In the genomic region with DNA sequence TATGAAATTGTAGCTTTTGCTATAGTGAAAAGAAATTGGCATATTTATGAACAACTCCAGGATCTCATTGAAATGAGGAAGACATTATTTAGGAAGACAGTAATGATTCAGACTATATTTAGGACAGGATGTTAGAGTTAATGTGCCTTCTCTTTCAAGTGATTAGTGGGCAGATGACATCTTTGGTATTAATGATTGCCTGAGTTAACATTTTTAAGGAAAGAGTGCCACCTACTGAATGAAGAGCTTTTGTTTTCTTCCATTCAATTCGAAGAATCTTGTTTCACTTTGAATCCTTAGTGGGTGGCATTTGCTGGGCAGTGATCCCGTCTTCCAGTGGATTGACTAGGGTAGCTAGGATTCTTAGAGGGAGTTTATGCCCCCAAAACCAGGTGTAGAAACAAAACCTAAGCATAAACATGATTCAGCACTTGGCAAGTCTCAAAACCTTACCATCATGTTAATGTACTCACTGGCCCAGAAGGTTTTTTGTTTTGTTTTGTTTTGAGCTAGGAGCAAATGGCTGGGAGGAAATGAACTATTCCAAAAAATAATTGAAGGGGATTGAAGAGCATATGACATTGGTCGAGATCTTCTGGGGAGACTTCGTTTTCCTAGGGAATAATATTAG, we compare ENCODE assay signal across 8 cellular contexts. TPM values are rescaled to one million over a fixed set of nuclear protein-coding genes. Genes with fewer than 3 reads are reported as not detected.
DNase-seq lines count a peak whose midpoint lies in the region; ATAC-seq and TF ChIP-seq lines count a peak whose summit lies in the region.

No MANE protein-coding gene starts in this region.

- H3K4me3 ChIP-seq in retinal pigment epithelial cell (ENCODE audit: low read length): no peak overlapping the region

- peaks cover 58% of the 10 kb centered on the region for H3K4me1 Mint-ChIP-seq in activated T-helper 1 cell treated with anti-CD3 and anti-CD28 coated beads, Interleukin-12 subunit alpha, Interleukin-12 subunit beta, Interleukin-2, Interleukin-4 antibody, amounts not matched to agents 30 ng/mL and 10 ng/mL and 1 ng/mL, durations not matched to agents 14 hours and 24 hours and 36 hours (ENCODE audit: low read depth)

- peak overlapping the region; percentile 25 for H3K4me3 Mint-ChIP-seq in activated T-helper 1 cell treated with anti-CD3 and anti-CD28 coated beads, Interleukin-12 subunit alpha, Interleukin-12 subunit beta, Interleukin-2, Interleukin-4 antibody, amounts not matched to agents 30 ng/mL and 10 ng/mL and 1 ng/mL, durations not matched to agents 14 hours and 24 hours and 36 hours

- DNase-seq in DMS 273 treated with DMSO at 0.1 percent for 48 hours (lab: John Stamatoyannopoulos, UW) (peak; percentile 3), NCI-H146 (lab: John Stamatoyannopoulos, UW) (peak; percentile 28), Right ventricle myocardium superior (no peak), retinal pigment epithelial cell (ENCODE audit: low read depth) (no peak)
- DNase-seq in activated T-helper 1 cell treated with anti-CD3 and anti-CD28 coated beads, Interleukin-12 subunit alpha, Interleukin-12 subunit beta, Interleukin-2, Interleukin-4 antibody, amounts not matched to agents 30 ng/mL and 10 ng/mL and 1 ng/mL, durations not matched to agents 14 hours and 24 hours and 36 hours (ENCODE audit: low spot score): no peak

- H3K9me3 Mint-ChIP-seq in activated T-helper 1 cell treated with anti-CD3 and anti-CD28 coated beads, Interleukin-12 subunit alpha, Interleukin-12 subunit beta, Interleukin-2, Interleukin-4 antibody, amounts not matched to agents 30 ng/mL and 10 ng/mL and 1 ng/mL, durations not matched to agents 14 hours and 24 hours and 36 hours: no peaks in the 10 kb centered on the region

- H3K27me3 Mint-ChIP-seq in activated T-helper 1 cell treated with anti-CD3 and anti-CD28 coated beads, Interleukin-12 subunit alpha, Interleukin-12 subunit beta, Interleukin-2, Interleukin-4 antibody, amounts not matched to agents 30 ng/mL and 10 ng/mL and 1 ng/mL, durations not matched to agents 14 hours and 24 hours and 36 hours (ENCODE audit: insufficient read depth): no peaks in the 10 kb centered on the region

- no peaks in the 10 kb centered on the region for H3K36me3 Mint-ChIP-seq in activated T-helper 1 cell treated with anti-CD3 and anti-CD28 coated beads, Interleukin-12 subunit alpha, Interleukin-12 subunit beta, Interleukin-2, Interleukin-4 antibody, amounts not matched to agents 30 ng/mL and 10 ng/mL and 1 ng/mL, durations not matched to agents 14 hours and 24 hours and 36 hours (ENCODE audit: low read depth)

- ATAC-seq in GM19452 (IDR thresholded peaks at IDR 0.05; ENCODE audit: unreplicated experiment) (peak; percentile 65), Right ventricle myocardium superior (ENCODE audit: poor library complexity) (peak; percentile 68), HG02973 (IDR thresholded peaks at IDR 0.05; ENCODE audit: unreplicated experiment) (no peak), GM19328 (IDR thresholded peaks at IDR 0.05; ENCODE audit: unreplicated experiment) (no peak)

- intact Hi-C loops in activated T-helper 1 cell treated with anti-CD3 and anti-CD28 coated beads, Interleukin-12 subunit alpha, Interleukin-12 subunit beta, Interleukin-2, Interleukin-4 antibody, amounts not matched to agents 30 ng/mL and 10 ng/mL and 1 ng/mL, durations not matched to agents 14 hours and 24 hours and 36 hours (cut with micrococcal nuclease): loop anchor here (1.0 to 5.0 kb wide), 6 partner anchors 9 to 902 kb away; no protein-coding TSS in a partner anchor
- intact Hi-C loops in Right ventricle myocardium superior (cut with DNase I): loop anchor here (1.0 kb wide), 1 partner anchor 568 kb away; no protein-coding TSS in a partner anchor

- TF ChIP-seq CTCF in retinal pigment epithelial cell (conservative IDR thresholded peaks at IDR 0.05; ENCODE audit: low read depth, low read length): peak; percentile 54

- no peak overlapping the region for H3K27ac Mint-ChIP-seq in activated T-helper 1 cell treated with anti-CD3 and anti-CD28 coated beads, Interleukin-12 subunit alpha, Interleukin-12 subunit beta, Interleukin-2, Interleukin-4 antibody, amounts not matched to agents 30 ng/mL and 10 ng/mL and 1 ng/mL, durations not matched to agents 14 hours and 24 hours and 36 hours

RNA-seq across cellular contexts. Expression of gene MAP3K1, which starts 23.2 kb away (rescaled TPM):
- 23.6 and 25.3 TPM in 2 replicates for total RNA-seq in activated T-helper 1 cell treated with anti-CD3 and anti-CD28 coated beads, Interleukin-12 subunit alpha, Interleukin-12 subunit beta, Interleukin-2, Interleukin-4 antibody, amounts not matched to agents 30 ng/mL and 10 ng/mL and 1 ng/mL, durations not matched to agents 14 hours and 24 hours and 36 hours
- total RNA-seq in Right ventricle myocardium superior: 5.6 TPM

Comparison
In these comparisons a context has a peak if more than half of its experiments do, and no peak if none do; other contexts are left out.
1. DNase-seq: peak in DMS 273 treated with DMSO at 0.1 percent for 48 hours (single experiment) and NCI-H146 (single experiment); none in activated T-helper 1 cell treated with anti-CD3 and anti-CD28 coated beads, Interleukin-12 subunit alpha, Interleukin-12 subunit beta, Interleukin-2, Interleukin-4 antibody, amounts not matched to agents 30 ng/mL and 10 ng/mL and 1 ng/mL, durations not matched to agents 14 hours and 24 hours and 36 hours (single experiment), Right ventricle myocardium superior (single experiment) and retinal pigment epithelial cell (single experiment).
2. ATAC-seq: peak in GM19452 (single experiment) and Right ventricle myocardium superior (single experiment); none in HG02973 (single experiment) and GM19328 (single experiment).